ENCODE assay signal across 8 cellular contexts in the genomic region with DNA sequence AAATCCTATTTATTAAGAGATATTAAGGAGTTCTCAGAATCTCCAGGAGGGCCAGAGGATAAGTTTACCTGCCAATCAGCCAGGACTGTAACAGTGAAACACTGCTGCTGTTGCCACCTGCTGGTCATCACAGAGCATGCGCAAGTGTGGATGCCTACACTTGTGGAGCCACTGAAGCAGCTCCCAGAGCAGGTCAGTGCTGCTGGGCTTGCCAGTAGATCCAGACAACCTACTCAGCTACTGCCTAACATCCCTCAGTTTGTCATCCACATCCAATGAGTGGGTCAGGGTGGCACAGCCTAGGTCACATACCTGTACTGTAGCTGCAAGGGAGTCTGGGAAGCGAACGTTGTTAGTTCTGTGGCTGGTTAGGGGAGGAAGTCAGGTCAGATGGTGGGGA. TPM values are rescaled to one million over a fixed set of nuclear protein-coding genes. Genes with fewer than 3 reads are reported as not detected.
DNase-seq lines count a peak whose midpoint lies in the region; ATAC-seq lines count a peak whose summit lies in the region.

No MANE protein-coding gene starts in this region.

- intact Hi-C loops in left ventricle myocardium superior (cut with micrococcal nuclease), result no loop called here

- peak; percentile 94 for ATAC-seq in GM18868 (IDR thresholded peaks at IDR 0.05; ENCODE audit: unreplicated experiment)
- ATAC-seq in HG03097 (IDR thresholded peaks at IDR 0.05; ENCODE audit: low FRiP score, unreplicated experiment), result peak; percentile 84
- ATAC-seq in left ventricle myocardium superior, result peak; percentile 32

- peak; percentile 52 for DNase-seq in AG08395 (ENCODE audit: low spot score)
- DNase-seq in RPMI7951 (ENCODE audit: low read depth), result peak; percentile 55
- DNase-seq in activated effector memory CD4-positive, alpha-beta T cell treated with Interleukin-2 at 50 U/mL for 16 hours, result peak; percentile 34
- no peak for DNase-seq in left ventricle myocardium superior
- peak; percentile 37 for DNase-seq in stimulated activated CD4-positive, alpha-beta T cell treated with anti-CD3 and anti-CD28 coated beads, Interleukin-2, amount 100 ng/mL, for 4 hours (ENCODE audit: low read depth)
- no peak for DNase-seq in DMS114 treated with DMSO at 0.1 percent for 48 hours (lab: John Stamatoyannopoulos, UW; ENCODE audit: unreplicated experiment)

RNA-seq across cellular contexts. Expression of gene NHSL1, which starts 18.3 kb away (rescaled TPM):
- 4.0 and 9.1 TPM in 2 replicates for total RNA-seq in RPMI7951 (2014; rRNA removed; shearing (Covaris generic))
- 53.0 TPM for total RNA-seq in left ventricle myocardium superior

Comparison
In these comparisons a context has a peak if more than half of its experiments do, and no peak if none do; other contexts are left out.
1. DNase-seq: peak in AG08395 (single experiment), RPMI7951 (single experiment), activated effector memory CD4-positive, alpha-beta T cell treated with Interleukin-2 at 50 U/mL for 16 hours (single experiment) and stimulated activated CD4-positive, alpha-beta T cell treated with anti-CD3 and anti-CD28 coated beads, Interleukin-2, amount 100 ng/mL, for 4 hours (single experiment); none in left ventricle myocardium superior (single experiment) and DMS114 treated with DMSO at 0.1 percent for 48 hours (single experiment).
2. ATAC-seq: peak in every context shown above with its lines; median percentile 94 in GM18868; 84 in HG03097; 32 in left ventricle myocardium superior.